ENCODE assay signal across 1 cellular context in genomic region chr22:40044870-40045834, GRCh38.
TF ChIP-seq lines count a peak whose summit lies in the region.

No MANE protein-coding gene starts in this region.

TF ChIP-seq in HepG2, 621 proteins besides CTCF, POLR2A, EP300 and RAD21 (continued from another document and continues in another):
- TF ChIP-seq ZBTB10 (CRISPR knock-in tag; IDR thresholded peaks at IDR 0.05; ENCODE audit: borderline replicate concordance) (no peak; the same call in 1 of the 2 replicates), ZNF446 (CRISPR knock-in tag; IDR thresholded peaks at IDR 0.05) (no peak; the same call in 1 of the 2 replicates), ELF3 (CRISPR knock-in tag; IDR thresholded peaks at IDR 0.05) (no peak), CEBPG (CRISPR knock-in tag; IDR thresholded peaks at IDR 0.05) (no peak), ZC3H13 (CRISPR knock-in tag; IDR thresholded peaks at IDR 0.05) (no peak), KDM6A (CRISPR knock-in tag; IDR thresholded peaks at IDR 0.05; ENCODE audit: low read depth) (no peak), ZNF781 (CRISPR knock-in tag; IDR thresholded peaks at IDR 0.05; ENCODE audit: borderline replicate concordance, not compliant biosample characterization) (no peak), ZSCAN25 (CRISPR knock-in tag; IDR thresholded peaks at IDR 0.05) (no peak), ZNF501 (CRISPR knock-in tag; IDR thresholded peaks at IDR 0.05) (0 out of 2 replicates have a peak, but pooled peaks have one; percentile 16), RFX1 (IDR thresholded peaks at IDR 0.05) (no peak), ZEB1 (IDR thresholded peaks at IDR 0.05; ENCODE audit: insufficient replicate concordance, low read depth) (no peak), SNAI1 (CRISPR knock-in tag; IDR thresholded peaks at IDR 0.05; ENCODE audit: borderline replicate concordance) (no peak), ZNF276 (CRISPR knock-in tag; IDR thresholded peaks at IDR 0.05; ENCODE audit: low read depth) (no peak), PHF20 (CRISPR knock-in tag; IDR thresholded peaks at IDR 0.05) (no peak; the same call in 1 of the 2 replicates), SMAD9 (CRISPR knock-in tag; IDR thresholded peaks at IDR 0.05) (no peak), TBL1XR1 (IDR thresholded peaks at IDR 0.05; ENCODE audit: borderline replicate concordance, low read length, partially characterized antibody) (no peak), ZNF138 (CRISPR knock-in tag; IDR thresholded peaks at IDR 0.05; ENCODE audit: low read depth) (peak; percentile 62; the same call in 1 of the 2 replicates), USF2 (IDR thresholded peaks at IDR 0.05; ENCODE audit: low read depth, low read length) (no peak), USF2 (CRISPR knock-in tag; IDR thresholded peaks at IDR 0.05; ENCODE audit: borderline replicate concordance) (no peak), SYNCRIP (IDR thresholded peaks at IDR 0.05; ENCODE audit: insufficient read depth, low read depth, low read length) (no peak), PHF8 (CRISPR knock-in tag; IDR thresholded peaks at IDR 0.05) (peak; percentile 77), ZNF260 (CRISPR knock-in tag; IDR thresholded peaks at IDR 0.05; ENCODE audit: borderline replicate concordance, low read depth) (no peak), TFE3 (CRISPR knock-in tag; IDR thresholded peaks at IDR 0.05) (peak; percentile 28; the same call in 1 of the 2 replicates), THAP7 (CRISPR knock-in tag; IDR thresholded peaks at IDR 0.05) (peak; percentile 45; the same call in 1 of the 2 replicates), TEF (CRISPR knock-in tag; IDR thresholded peaks at IDR 0.05) (no peak), SMAD1 (CRISPR knock-in tag; IDR thresholded peaks at IDR 0.05; ENCODE audit: borderline replicate concordance, low read depth) (no peak), KLF16 (CRISPR knock-in tag; IDR thresholded peaks at IDR 0.05) (no peak), ZNF234 (CRISPR knock-in tag; conservative IDR thresholded peaks at IDR 0.05) (no peak), ZNF451 (CRISPR knock-in tag; IDR thresholded peaks at IDR 0.05) (peak; percentile 72; the same call in 1 of the 2 replicates), ZNF639 (CRISPR knock-in tag; conservative IDR thresholded peaks at IDR 0.05) (no peak), ELF4 (CRISPR knock-in tag; IDR thresholded peaks at IDR 0.05; ENCODE audit: borderline replicate concordance) (no peak), ADNP (CRISPR knock-in tag; IDR thresholded peaks at IDR 0.05) (no peak), ZSCAN9 (CRISPR knock-in tag; IDR thresholded peaks at IDR 0.05; ENCODE audit: borderline replicate concordance) (no peak), TOPORS (CRISPR knock-in tag; IDR thresholded peaks at IDR 0.05) (no peak), JUN (CRISPR knock-in tag; IDR thresholded peaks at IDR 0.05) (no peak), ZNF263 (CRISPR knock-in tag; IDR thresholded peaks at IDR 0.05) (no peak; the same call in 1 of the 2 replicates), ZNF691 (CRISPR knock-in tag; IDR thresholded peaks at IDR 0.05; ENCODE audit: borderline replicate concordance, low read depth) (no peak), SUZ12 (IDR thresholded peaks at IDR 0.05; ENCODE audit: low read depth, low read length) (no peak), BRF2 (CRISPR knock-in tag; IDR thresholded peaks at IDR 0.05) (no peak), SNAPC5 (CRISPR knock-in tag; IDR thresholded peaks at IDR 0.05; ENCODE audit: borderline replicate concordance) (no peak), RORA (CRISPR knock-in tag; IDR thresholded peaks at IDR 0.05) (no peak), TFDP2 (CRISPR knock-in tag; IDR thresholded peaks at IDR 0.05) (0 out of 2 replicates have a peak, but pooled peaks have one; percentile 39), MTF2 (CRISPR knock-in tag; IDR thresholded peaks at IDR 0.05; ENCODE audit: borderline replicate concordance) (no peak), DZIP1 (CRISPR knock-in tag; IDR thresholded peaks at IDR 0.05) (no peak)
